ENCODE assay signal across 8 cellular contexts in genomic region chr16:72092832-72093447, GRCh38. TPM values are rescaled to one million over a fixed set of nuclear protein-coding genes. Genes with fewer than 3 reads are reported as not detected.
DNase-seq lines count a peak whose midpoint lies in the region; ATAC-seq, FAIRE-seq and TF ChIP-seq lines count a peak whose summit lies in the region.

No MANE protein-coding gene starts in this region.

- no peak for TF ChIP-seq CTCF in Caco-2 (IDR thresholded peaks at IDR 0.05; ENCODE audit: insufficient read depth in 1 of 2, low read depth in 1 of 2, low read length in 1 of 2, severe bottlenecking in 1 of 2, unreplicated experiment in 1 of 2)
- no peak for TF ChIP-seq CTCF in gastroesophageal sphincter (IDR thresholded peaks at IDR 0.05)
- TF ChIP-seq CTCF in ovary (IDR thresholded peaks at IDR 0.05) = no peak

- peaks cover 18% of the 10 kb centered on the region for H3K4me1 Mint-ChIP-seq in Caco-2 (ENCODE audit: low read depth, unreplicated experiment)
- H3K4me1 Mint-ChIP-seq in activated CD8-positive, alpha-beta T cell treated with anti-CD3 and anti-CD28 coated beads, Interleukin-2, amount 10 ng/mL, durations not matched to agents 7 days and 5 days (ENCODE audit: low read depth) = peaks cover 34% of the 10 kb centered on the region

- H3K4me3 Mint-ChIP-seq in Caco-2 (ENCODE audit: unreplicated experiment) = peak overlapping the region; percentile 95
- peak overlapping the region; percentile 96 for H3K4me3 Mint-ChIP-seq in activated CD8-positive, alpha-beta T cell treated with anti-CD3 and anti-CD28 coated beads, Interleukin-2, amount 10 ng/mL, durations not matched to agents 7 days and 5 days

- TSS peak; percentile 42 for BruUV-seq in Caco-2 (replicated peaks; lab: Mats Ljungman, UMichigan)

- no peaks in the 10 kb centered on the region for H3K27me3 Mint-ChIP-seq in Caco-2 (ENCODE audit: insufficient read depth, unreplicated experiment)
- H3K27me3 Mint-ChIP-seq in activated CD8-positive, alpha-beta T cell treated with anti-CD3 and anti-CD28 coated beads, Interleukin-2, amount 10 ng/mL, durations not matched to agents 7 days and 5 days (ENCODE audit: low read depth) = no peaks in the 10 kb centered on the region

- WGBS in gastroesophageal sphincter (ENCODE audit: low coverage in 1 of 2), 2 donors = 1 to 2% methylated on average over 8 to 18 of the region's 22 CpGs
- WGBS in ovary, 3 donors = 0 to 1% (median 0%) methylated on average over 22 of the region's 22 CpGs

- FAIRE-seq in GM12892 (lab: Jason Lieb, UNC) = no peak

- H3K27ac ChIP-seq in gastroesophageal sphincter = peak overlapping the region; percentile 41 to 97 (median 92)
- peak overlapping the region in 1 of 2 donors; percentile 68 for H3K27ac ChIP-seq in ovary

- peak overlapping the region; percentile 97 for H3K27ac Mint-ChIP-seq in Caco-2 (ENCODE audit: unreplicated experiment)
- peak overlapping the region; percentile 98 for H3K27ac Mint-ChIP-seq in activated CD8-positive, alpha-beta T cell treated with anti-CD3 and anti-CD28 coated beads, Interleukin-2, amount 10 ng/mL, durations not matched to agents 7 days and 5 days

- H3K4me1 ChIP-seq in Caco-2 = 0 out of 2 replicates have a peak, but pooled peaks cover 9% of the 10 kb centered on the region
- H3K4me1 ChIP-seq in gastroesophageal sphincter = peaks cover 0 to 46% (median 15%) of the 10 kb centered on the region in 3 donors
- H3K4me1 ChIP-seq in ovary (ENCODE audit: insufficient read depth) = peaks cover 6% of the 10 kb centered on the region

- peaks cover 58% of the 10 kb centered on the region for H3K36me3 Mint-ChIP-seq in Caco-2 (ENCODE audit: insufficient read depth, unreplicated experiment)
- H3K36me3 Mint-ChIP-seq in activated CD8-positive, alpha-beta T cell treated with anti-CD3 and anti-CD28 coated beads, Interleukin-2, amount 10 ng/mL, durations not matched to agents 7 days and 5 days (ENCODE audit: low read depth) = peaks cover 41% of the 10 kb centered on the region

- no peaks in the 10 kb centered on the region for H3K9me3 ChIP-seq in Caco-2
- no peaks in the 10 kb centered on the region for H3K9me3 ChIP-seq in gastroesophageal sphincter
- no peaks in the 10 kb centered on the region for H3K9me3 ChIP-seq in ovary

- ATAC-seq in activated CD8-positive, alpha-beta T cell treated with anti-CD3 and anti-CD28 coated beads, Interleukin-2, amount 10 ng/mL, durations not matched to agents 7 days and 5 days = peak; percentile 49
- peak; percentile 37 for ATAC-seq in gastroesophageal sphincter
- ATAC-seq in HG02678 (IDR thresholded peaks at IDR 0.05; ENCODE audit: unreplicated experiment) = no peak

- H3K36me3 ChIP-seq in Caco-2 (ENCODE audit: control insufficient read depth, insufficient read depth, low read length) (peaks cover 2% of the 10 kb centered on the region; the same call in 1 of the 2 replicates), gastroesophageal sphincter (peaks cover 0 to 55% of the 10 kb centered on the region in 2 donors), ovary (no peaks in the 10 kb centered on the region)

- TF ChIP-seq EP300 in gastroesophageal sphincter (IDR thresholded peaks at IDR 0.05) = no peak
- no peak for TF ChIP-seq EP300 in ovary (IDR thresholded peaks at IDR 0.05)

- intact Hi-C loops in Caco-2 (cut with micrococcal nuclease; ENCODE audit: unreplicated experiment) = loop anchor here (1.0 to 2.0 kb wide), 3 partner anchors 27 to 198 kb away; partner anchors contain the start of genes DHODH and IST1
- intact Hi-C loops in ovary (cut with DNase I) = loop anchor here in 1 of 4 donors (10.0 kb wide), 1 partner anchor 78 kb away; no protein-coding TSS in a partner anchor

- TF ChIP-seq POLR2A in gastroesophageal sphincter (IDR thresholded peaks at IDR 0.05) (no peak), ovary (IDR thresholded peaks at IDR 0.05) (no peak), GM12892 (IDR thresholded peaks at IDR 0.05; ENCODE audit: low read depth, low read length) (no peak)

- CTCF ChIA-PET in Caco-2 (lab: Charles Lee) = interaction anchor here (0.9 to 1.4 kb wide), 5 partner anchors 24 to 209 kb away, joined by 3 to 13 read pairs (median 4); partner anchors contain the start of genes HPR and ZNF821
- CTCF ChIA-PET in activated CD8-positive, alpha-beta T cell treated with anti-CD3 and anti-CD28 coated beads, Interleukin-2, amount 10 ng/mL, durations not matched to agents 7 days and 5 days (lab: Charles Lee) = interaction anchor here (1.0 to 5.4 kb wide), 3 partner anchors 26 to 132 kb away, joined by 3 to 25 read pairs (median 5); no protein-coding TSS in a partner anchor

- H3K27me3 ChIP-seq in Caco-2 (replicated peaks; ENCODE audit: control insufficient read depth, insufficient read depth, low read length) = no peaks in the 10 kb centered on the region
- no peaks in the 10 kb centered on the region for H3K27me3 ChIP-seq in gastroesophageal sphincter
- H3K27me3 ChIP-seq in ovary = no peaks in the 10 kb centered on the region

- no peaks in the 10 kb centered on the region for H3K9me3 Mint-ChIP-seq in Caco-2 (ENCODE audit: unreplicated experiment)
- H3K9me3 Mint-ChIP-seq in activated CD8-positive, alpha-beta T cell treated with anti-CD3 and anti-CD28 coated beads, Interleukin-2, amount 10 ng/mL, durations not matched to agents 7 days and 5 days (ENCODE audit: insufficient read depth) = no peaks in the 10 kb centered on the region

- H3K4me3 ChIP-seq in Caco-2 (ENCODE audit: low read depth, low read length) = peak overlapping the region; percentile 72
- peak overlapping the region; percentile 82 to 99 for H3K4me3 ChIP-seq in gastroesophageal sphincter
- H3K4me3 ChIP-seq in ovary = peak overlapping the region; percentile 89

- DNase-seq in Caco-2 (peak in 1 of 2 experiments; percentile 65), HT1080 (ENCODE audit: low read depth) (peak; percentile 69), ovary (peak in 1 of 5 donors; percentile 53), GM12892 (ENCODE audit: insufficient read length) (no peak)
- no peak for DNase-seq in activated CD8-positive, alpha-beta T cell treated with anti-CD3 and anti-CD28 coated beads, Interleukin-2, amount 10 ng/mL, durations not matched to agents 7 days and 5 days
- DNase-seq in activated CD4-positive, CD25-positive, alpha-beta regulatory T cell treated with anti-CD3 and anti-CD28 coated beads, Interleukin-2, amount 50 U/mL, for 72 hours = no peak

- POLR2A ChIA-PET in Caco-2 (lab: Charles Lee) = interaction anchor here (0.9 to 1.2 kb wide), 7 partner anchors 10 to 284 kb away, joined by 3 to 5 read pairs (median 4); partner anchors contain the start of genes AP1G1, HP and ZNF821
- POLR2A ChIA-PET in activated CD8-positive, alpha-beta T cell treated with anti-CD3 and anti-CD28 coated beads, Interleukin-2, amount 10 ng/mL, durations not matched to agents 7 days and 5 days (lab: Charles Lee) = interaction anchor here (0.7 to 1.9 kb wide), 7 partner anchors 9 to 680 kb away, joined by 3 to 7 read pairs (median 3); partner anchors contain the start of gene AP1G1

RNA-seq across cellular contexts. Expression of gene TXNL4B, which starts 0.5 kb away (rescaled TPM):
- 17.9 and 18.4 TPM in 2 replicates for total RNA-seq in Caco-2 (2022)
- total RNA-seq in HT1080 (2014; rRNA removed; shearing (Covaris generic)) = 12.7 and 14.4 TPM in 2 replicates
- 23.7 and 26.6 TPM in 2 replicates for polyA plus RNA-seq in HT1080 (2015; cell fraction: cytosol; rRNA removed)
- 20.2 and 21.5 TPM in 2 replicates for polyA plus RNA-seq in HT1080 (2015; cell fraction: nucleus; rRNA removed)
- total RNA-seq in activated CD8-positive, alpha-beta T cell treated with anti-CD3 and anti-CD28 coated beads, Interleukin-2, amount 10 ng/mL, durations not matched to agents 7 days and 5 days = 10 to 100 TPM; 14.9 to 16.7 TPM
- total RNA-seq in gastroesophageal sphincter = 10 to 100 TPM in 1 of 4 donors, 1 to 10 TPM in 3; 5.8 to 10.6 (median 8.6) TPM
- 10 to 100 TPM; 10.6 to 23.1 (median 14.7) TPM for total RNA-seq in ovary
- polyA plus RNA-seq in ovary = 10 to 100 TPM; 16.8 to 20.4 TPM
- polyA plus RNA-seq in GM12892 (2012; ENCODE audit: missing spikeins) = 13.1 TPM

RNA-seq across cellular contexts. Expression of gene DHX38, which starts 0.7 kb away (rescaled TPM):
- 89.1 and 92.1 TPM in 2 replicates for total RNA-seq in Caco-2 (2022)
- 61.7 and 66.2 TPM in 2 replicates for total RNA-seq in HT1080 (2014; rRNA removed; shearing (Covaris generic))
- 26.8 and 30.5 TPM in 2 replicates for polyA plus RNA-seq in HT1080 (2015; cell fraction: cytosol; rRNA removed)
- 119 and 142 TPM in 2 replicates for polyA plus RNA-seq in HT1080 (2015; cell fraction: nucleus; rRNA removed)
- 10 to 100 TPM; 69.3 to 77.1 TPM for total RNA-seq in activated CD8-positive, alpha-beta T cell treated with anti-CD3 and anti-CD28 coated beads, Interleukin-2, amount 10 ng/mL, durations not matched to agents 7 days and 5 days
- 10 to 100 TPM; 32.8 to 73.8 (median 54.4) TPM for total RNA-seq in gastroesophageal sphincter
- 10 to 100 TPM; 33.0 to 70.5 (median 59.1) TPM for total RNA-seq in ovary
- polyA plus RNA-seq in ovary = 10 to 100 TPM; 45.2 to 81.7 TPM
- 38.4 TPM for polyA plus RNA-seq in GM12892 (2012; ENCODE audit: missing spikeins)

RNA-seq across cellular contexts. Expression of gene HPR, which starts 29.9 kb away (rescaled TPM):
- not detected in 2 replicates for total RNA-seq in Caco-2 (2022)
- total RNA-seq in HT1080 (2014; rRNA removed; shearing (Covaris generic)) = not detected in 2 replicates
- not detected in 2 replicates for polyA plus RNA-seq in HT1080 (2015; cell fraction: cytosol; rRNA removed)
- polyA plus RNA-seq in HT1080 (2015; cell fraction: nucleus; rRNA removed) = not detected in 2 replicates
- not detected for total RNA-seq in activated CD8-positive, alpha-beta T cell treated with anti-CD3 and anti-CD28 coated beads, Interleukin-2, amount 10 ng/mL, durations not matched to agents 7 days and 5 days
- 1 to 10 TPM in 1 of 4 donors, under 1 TPM in 1, not detected in 2; 0.50 to 2.6 TPM for total RNA-seq in gastroesophageal sphincter
- 1 to 10 TPM in 4 of 7 donors, under 1 TPM in 3; 0.32 to 2.4 (median 1.1) TPM for total RNA-seq in ovary
- 1 to 10 TPM; 1.7 to 2.2 TPM for polyA plus RNA-seq in ovary
- polyA plus RNA-seq in GM12892 (2012; ENCODE audit: missing spikeins) = not detected

RNA-seq across cellular contexts. Expression of gene HP, which starts 38.6 kb away (rescaled TPM):
- total RNA-seq in Caco-2 (2022) (0.61 and 1.3 TPM in 2 replicates), gastroesophageal sphincter (1 to 10 TPM in 2 of 4 donors, not detected in 2; 2.9 to 3.4 TPM), ovary (100 to 1,000 TPM in 1 of 7 donors, 10 to 100 TPM in 5, under 1 TPM in 1; 0.66 to 186 (median 23.9) TPM)
- not detected in 2 replicates for total RNA-seq in HT1080 (2014; rRNA removed; shearing (Covaris generic))
- polyA plus RNA-seq in HT1080 (2015; cell fraction: cytosol; rRNA removed) = not detected in 2 replicates
- polyA plus RNA-seq in HT1080 (2015; cell fraction: nucleus; rRNA removed) = not detected in 2 replicates
- total RNA-seq in activated CD8-positive, alpha-beta T cell treated with anti-CD3 and anti-CD28 coated beads, Interleukin-2, amount 10 ng/mL, durations not matched to agents 7 days and 5 days = not detected
- polyA plus RNA-seq in ovary = 10 to 100 TPM; 20.0 to 30.1 TPM
- not detected for polyA plus RNA-seq in GM12892 (2012; ENCODE audit: missing spikeins)
